14 cellular contexts compared by ENCODE assay signal in the genomic region with DNA sequence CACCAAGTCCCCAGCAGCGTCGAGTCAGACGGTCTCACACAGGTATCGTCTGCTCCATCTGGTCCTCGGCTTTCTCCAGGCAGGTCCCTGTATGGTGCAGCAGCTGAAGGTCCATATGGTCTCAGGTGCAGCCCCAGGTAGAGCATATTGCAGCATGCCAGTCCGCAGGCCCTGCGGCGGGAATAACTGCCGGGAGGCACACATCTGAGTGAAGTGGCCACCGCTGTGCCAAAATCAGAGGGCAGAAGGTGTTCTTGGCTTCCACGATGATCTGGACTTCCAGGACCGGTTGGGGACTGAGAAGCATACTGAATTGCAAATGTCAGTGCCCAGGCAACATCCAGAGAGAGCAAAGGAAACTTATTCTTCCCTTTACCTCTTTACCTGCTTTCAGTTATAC.
DNase-seq lines count a peak whose midpoint lies in the region; ATAC-seq lines count a peak whose summit lies in the region.
"Had no signal": no experiment of that assay in that cellular context is flagged by ENCODE, and none has a peak within 500 bp of the region (broad histone marks: within the 10 kb centered on the region; RNA-seq: fewer than 3 reads in every experiment).

No MANE protein-coding gene starts in this region.

- peak; percentile 99 for DNase-seq in NCI-H2171 treated with DMSO at 0.1 percent for 48 hours (lab: John Stamatoyannopoulos, UW)
- DNase-seq in cerebellum (ENCODE audit: low spot score), result peak; percentile 86
- peak; percentile 17 for DNase-seq in pons (ENCODE audit: low spot score)
- no peak for DNase-seq in DMS153 (lab: John Stamatoyannopoulos, UW)
- DNase-seq in ecto neural progenitor cell (ENCODE audit: low spot score), result no peak
- DNase-seq: Calu3; CD4-positive, alpha-beta memory T cell; COR-L47; DND-41; GDM1; HFFc6 had no signal

- no peak for ATAC-seq in GM21786 (IDR thresholded peaks at IDR 0.05; ENCODE audit: unreplicated experiment)
- ATAC-seq: GM12878, GM23338 had no signal

Comparison
In these comparisons a context has a peak if more than half of its experiments do, and no peak if none do; other contexts are left out.
1. DNase-seq: peak in NCI-H2171 treated with DMSO at 0.1 percent for 48 hours (single experiment), cerebellum (single experiment) and pons (single experiment); none in DMS153 (single experiment) and ecto neural progenitor cell (single experiment).